Comparison of ENCODE assay signal across 10 cellular contexts in the genomic region with DNA sequence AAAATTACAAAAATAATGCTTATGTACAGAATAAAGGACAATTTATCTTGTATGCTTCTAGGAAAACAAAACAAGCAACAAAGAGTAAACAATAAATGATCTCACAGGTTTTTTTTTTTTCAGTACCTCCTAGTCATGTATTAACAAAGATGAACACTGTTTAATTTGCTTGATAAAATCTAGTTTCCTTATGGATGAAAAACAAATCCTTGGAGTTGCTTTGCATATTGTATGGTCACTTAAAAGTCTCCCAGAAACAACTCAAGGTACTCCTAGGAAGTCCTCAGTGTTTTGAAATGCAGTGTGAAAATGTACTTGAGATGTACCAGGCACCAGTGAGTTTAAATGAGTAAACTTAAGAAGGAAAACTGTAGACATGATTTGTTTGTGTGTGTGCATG.
"Had no signal": no experiment of that assay in that cellular context is flagged by ENCODE, and none has a peak within 500 bp of the region (broad histone marks: within the 10 kb centered on the region; RNA-seq: fewer than 3 reads in every experiment).

No MANE protein-coding gene starts in this region.

- ATAC-seq: GM23338, K562 had no signal

- H3K4me2 ChIP-seq: GM23338 had no signal

- DNase-seq: H9, HCEC 1CT, HFFc6, IMR-90, KG1 had no signal

- FAIRE-seq: H1, H54, HTR-8/SVneo, K562 had no signal

- H2AFZ ChIP-seq: GM23338 had no signal

- H3K4me3 ChIP-seq: GM23338, K562 had no signal
